ENCODE assay signal across 34 cellular contexts in the genomic region with DNA sequence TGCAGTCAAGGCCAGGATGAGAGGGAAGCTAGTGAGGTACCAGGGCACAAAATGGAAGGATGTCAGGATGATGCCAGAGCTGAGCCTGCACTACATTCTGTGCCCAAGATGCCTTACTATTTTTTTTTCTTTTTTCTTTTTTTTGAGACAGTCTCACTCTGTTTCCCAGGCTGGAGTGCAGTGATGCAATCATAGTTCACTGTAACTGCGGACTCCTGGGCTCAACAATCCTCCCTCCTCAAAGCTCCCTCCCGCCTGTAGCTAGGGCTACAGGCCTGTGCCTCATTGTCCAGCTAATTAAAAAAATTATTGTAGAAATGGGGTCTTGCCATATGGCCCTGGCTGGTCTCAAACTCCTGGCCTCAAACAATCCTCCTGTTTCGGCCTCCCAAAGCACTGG. TPM values are rescaled to one million over a fixed set of nuclear protein-coding genes. Genes with fewer than 3 reads are reported as not detected.
"Had no signal": no experiment of that assay in that cellular context is flagged by ENCODE, and none has a peak within 500 bp of the region (broad histone marks: within the 10 kb centered on the region; RNA-seq: fewer than 3 reads in every experiment).

No MANE protein-coding gene starts in this region.

- H3K9me3 Mint-ChIP-seq: activated CD4-positive, alpha-beta memory T cell treated with anti-CD3 and anti-CD28 coated beads for 36 hours; activated CD4-positive, alpha-beta T cell treated with anti-CD3 and anti-CD28 coated beads, Interleukin-2, amount 10 ng/mL, durations not matched to agents 24 days and 14 days; activated naive CD8-positive, alpha-beta T cell treated with anti-CD3 and anti-CD28 coated beads for 36 hours; activated naive CD8-positive, alpha-beta T cell treated with anti-CD3 and anti-CD28 coated beads, Interleukin-2, amount 50 U/mL, for 24 hours; central memory CD8-positive, alpha-beta T cell; dendritic cell treated with granulocyte-macrophage colony-stimulating factor and Interleukin-4, amounts not matched to agents 40 ng/mL and 50 ng/mL, for 4 days; endodermal cell; T-helper 2 cell treated with Interferon-gamma antibody and Interleukin-4, amounts not matched to agents 5 μg/mL and 100 μg/mL, for 36 hours had no signal

- ATAC-seq: activated CD4-positive, alpha-beta T cell treated with anti-CD3 and anti-CD28 coated beads for 36 hours; activated CD8-positive, alpha-beta memory T cell treated with anti-CD3 and anti-CD28 coated beads, Interleukin-2, amount 10 ng/mL, durations not matched to agents 7 days and 5 days; activated CD8-positive, alpha-beta T cell treated with anti-CD3 and anti-CD28 coated beads, Interleukin-2, amount 10 ng/mL, durations not matched to agents 7 days and 5 days; activated naive CD8-positive, alpha-beta T cell treated with anti-CD3 and anti-CD28 coated beads, Interleukin-2, amount 50 U/mL, for 24 hours; esophagus mucosa; T-helper 17 cell had no signal

- H3K36me3 Mint-ChIP-seq: activated CD4-positive, alpha-beta memory T cell treated with anti-CD3 and anti-CD28 coated beads for 36 hours; activated CD8-positive, alpha-beta memory T cell treated with anti-CD3 and anti-CD28 coated beads, Interleukin-2, amount 10 ng/mL, durations not matched to agents 7 days and 5 days; activated naive CD8-positive, alpha-beta T cell treated with anti-CD3 and anti-CD28 coated beads for 36 hours had no signal

- H3K4me1 Mint-ChIP-seq: activated CD4-positive, alpha-beta T cell treated with anti-CD3 and anti-CD28 coated beads for 36 hours; activated CD4-positive, alpha-beta T cell treated with anti-CD3 and anti-CD28 coated beads, Interleukin-2, amount 10 ng/mL, durations not matched to agents 24 days and 14 days; activated CD8-positive, alpha-beta memory T cell treated with anti-CD3 and anti-CD28 coated beads, Interleukin-2, amount 10 ng/mL, durations not matched to agents 7 days and 5 days; activated naive CD8-positive, alpha-beta T cell treated with anti-CD3 and anti-CD28 coated beads for 36 hours; activated naive CD8-positive, alpha-beta T cell treated with anti-CD3 and anti-CD28 coated beads, Interleukin-2, amount 50 U/mL, for 24 hours; central memory CD8-positive, alpha-beta T cell; endodermal cell; T-helper 17 cell had no signal

- H3K4me3 Mint-ChIP-seq: activated CD4-positive, alpha-beta memory T cell treated with anti-CD3 and anti-CD28 coated beads for 36 hours; activated CD4-positive, alpha-beta T cell treated with anti-CD3 and anti-CD28 coated beads for 36 hours; activated CD4-positive, alpha-beta T cell treated with anti-CD3 and anti-CD28 coated beads, Interleukin-2, amount 10 ng/mL, durations not matched to agents 24 days and 14 days; activated CD8-positive, alpha-beta memory T cell treated with anti-CD3 and anti-CD28 coated beads, Interleukin-2, amount 10 ng/mL, durations not matched to agents 7 days and 5 days; activated CD8-positive, alpha-beta T cell treated with anti-CD3 and anti-CD28 coated beads, Interleukin-2, amount 10 ng/mL, durations not matched to agents 7 days and 5 days; activated naive CD8-positive, alpha-beta T cell treated with anti-CD3 and anti-CD28 coated beads for 36 hours; activated naive CD8-positive, alpha-beta T cell treated with anti-CD3 and anti-CD28 coated beads, Interleukin-2, amount 50 U/mL, for 24 hours; central memory CD8-positive, alpha-beta T cell; dendritic cell treated with granulocyte-macrophage colony-stimulating factor and Interleukin-4, amounts not matched to agents 40 ng/mL and 50 ng/mL, for 4 days; endodermal cell; T-helper 17 cell; T-helper 2 cell treated with Interferon-gamma antibody and Interleukin-4, amounts not matched to agents 5 μg/mL and 100 μg/mL, for 36 hours had no signal

- H3K27me3 Mint-ChIP-seq: activated CD4-positive, alpha-beta T cell treated with anti-CD3 and anti-CD28 coated beads, Interleukin-2, amount 10 ng/mL, durations not matched to agents 24 days and 14 days had no signal

- H3K27ac ChIP-seq: brain microvascular endothelial cell, coronary artery, dorsolateral prefrontal cortex had no signal

- H3K4me3 ChIP-seq: coronary artery, dorsolateral prefrontal cortex had no signal

- DNase-seq: activated CD4-positive, alpha-beta memory T cell treated with anti-CD3 and anti-CD28 coated beads for 36 hours; activated CD4-positive, alpha-beta T cell treated with anti-CD3 and anti-CD28 coated beads for 36 hours; activated CD4-positive, alpha-beta T cell treated with anti-CD3 and anti-CD28 coated beads, Interleukin-2, amount 10 ng/mL, durations not matched to agents 24 days and 14 days; activated CD4-positive, CD25-positive, alpha-beta regulatory T cell; activated CD4-positive, CD25-positive, alpha-beta regulatory T cell treated with anti-CD3 and anti-CD28 coated beads, Interleukin-2, amount 50 U/mL, for 72 hours; activated CD8-positive, alpha-beta memory T cell treated with anti-CD3 and anti-CD28 coated beads, Interleukin-2, amount 10 ng/mL, durations not matched to agents 7 days and 5 days; activated CD8-positive, alpha-beta memory T cell treated with anti-CD3 and anti-CD28 coated beads, Interleukin-2, amount 50 U/mL, for 4 hours; activated CD8-positive, alpha-beta T cell treated with anti-CD3 and anti-CD28 coated beads, Interleukin-2, amount 10 ng/mL, durations not matched to agents 7 days and 5 days; activated gamma-delta T cell; activated naive CD4-positive, alpha-beta T cell treated with anti-CD3 and anti-CD28 coated beads, Interleukin-2, amount 50 U/mL, for 16 hours; activated naive CD4-positive, alpha-beta T cell treated with Interleukin-2 at 50 U/mL for 16 hours; activated naive CD8-positive, alpha-beta T cell treated with anti-CD3 and anti-CD28 coated beads for 36 hours; activated naive CD8-positive, alpha-beta T cell treated with anti-CD3 and anti-CD28 coated beads, Interleukin-2, amount 50 U/mL, for 24 hours; activated T-cell treated with anti-CD3 and anti-CD28 coated beads, Interleukin-2, amount 50 U/mL, for 1 hour; activated T-cell treated with anti-CD3 and anti-CD28 coated beads, Interleukin-2, amount 50 U/mL, for 48 hours; amniotic stem cell; anterior cingulate cortex; brain microvascular endothelial cell; dorsolateral prefrontal cortex; effector memory CD4-positive, alpha-beta T cell; foreskin fibroblast; head of caudate nucleus; hippocampal formation; T-helper 17 cell; T1000 had no signal

- H3K27ac Mint-ChIP-seq: activated CD4-positive, alpha-beta memory T cell treated with anti-CD3 and anti-CD28 coated beads for 36 hours; activated CD4-positive, alpha-beta T cell treated with anti-CD3 and anti-CD28 coated beads for 36 hours; activated CD4-positive, alpha-beta T cell treated with anti-CD3 and anti-CD28 coated beads, Interleukin-2, amount 10 ng/mL, durations not matched to agents 24 days and 14 days; activated CD8-positive, alpha-beta memory T cell treated with anti-CD3 and anti-CD28 coated beads, Interleukin-2, amount 10 ng/mL, durations not matched to agents 7 days and 5 days; activated CD8-positive, alpha-beta T cell treated with anti-CD3 and anti-CD28 coated beads, Interleukin-2, amount 10 ng/mL, durations not matched to agents 7 days and 5 days; activated naive CD8-positive, alpha-beta T cell treated with anti-CD3 and anti-CD28 coated beads for 36 hours; activated naive CD8-positive, alpha-beta T cell treated with anti-CD3 and anti-CD28 coated beads, Interleukin-2, amount 50 U/mL, for 24 hours; dendritic cell treated with granulocyte-macrophage colony-stimulating factor and Interleukin-4, amounts not matched to agents 40 ng/mL and 50 ng/mL, for 4 days; endodermal cell; T-helper 17 cell; T-helper 2 cell treated with Interferon-gamma antibody and Interleukin-4, amounts not matched to agents 5 μg/mL and 100 μg/mL, for 36 hours had no signal

- H3K36me3 ChIP-seq: brain microvascular endothelial cell had no signal

RNA-seq across cellular contexts. Expression of a gene that starts 55.3 kb away (rescaled TPM):
- total RNA-seq: activated CD4-positive, alpha-beta memory T cell treated with anti-CD3 and anti-CD28 coated beads for 36 hours; activated CD4-positive, alpha-beta T cell treated with anti-CD3 and anti-CD28 coated beads for 36 hours; activated CD4-positive, alpha-beta T cell treated with anti-CD3 and anti-CD28 coated beads, Interleukin-2, amount 10 ng/mL, durations not matched to agents 24 days and 14 days; activated CD8-positive, alpha-beta memory T cell treated with anti-CD3 and anti-CD28 coated beads for 36 hours; activated CD8-positive, alpha-beta memory T cell treated with anti-CD3 and anti-CD28 coated beads, Interleukin-2, amount 10 ng/mL, durations not matched to agents 7 days and 5 days; activated CD8-positive, alpha-beta T cell treated with anti-CD3 and anti-CD28 coated beads, Interleukin-2, amount 10 ng/mL, durations not matched to agents 7 days and 5 days; activated naive CD8-positive, alpha-beta T cell treated with anti-CD3 and anti-CD28 coated beads for 36 hours; astrocyte; bronchial epithelial cell; T-helper 17 cell had no signal
